Comparison of ENCODE assay signal across 2 cellular contexts in the genomic region with DNA sequence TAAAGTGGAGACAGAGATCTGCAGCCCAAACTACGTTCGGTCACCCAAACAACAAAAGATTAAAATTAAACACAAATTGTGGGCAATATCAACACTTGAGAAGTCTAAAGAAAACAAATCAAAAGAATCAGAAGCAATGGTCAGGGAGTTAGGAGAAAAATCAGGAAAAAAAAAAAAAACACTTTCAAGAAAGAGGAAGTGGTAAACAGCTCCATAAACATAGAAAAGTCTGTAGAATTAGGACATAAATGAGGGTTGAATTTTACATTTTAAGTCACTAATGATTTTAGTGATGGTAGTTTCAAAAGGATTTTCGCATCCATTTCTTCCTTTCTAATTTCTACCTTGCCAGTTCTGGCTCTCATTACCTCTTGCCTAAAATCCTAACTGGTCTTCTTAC.
TF ChIP-seq lines count a peak whose summit lies in the region.

No MANE protein-coding gene starts in this region.

TF ChIP-seq in HCT116, 20 proteins besides CTCF, POLR2A, EP300 and RAD21:
- TF ChIP-seq SIN3A (IDR thresholded peaks at IDR 0.05; ENCODE audit: low read depth) (no peak), EZH2 (IDR thresholded peaks at IDR 0.05) (no peak), EZH2phosphoT487 (IDR thresholded peaks at IDR 0.05; ENCODE audit: borderline replicate concordance) (no peak), JUND (IDR thresholded peaks at IDR 0.05) (no peak), EGR1 (IDR thresholded peaks at IDR 0.05; ENCODE audit: low read depth) (no peak), TCF7L2 (IDR thresholded peaks at IDR 0.05; ENCODE audit: borderline replicate concordance, extremely low read depth, insufficient read depth, insufficient read length) (no peak)
- TF ChIP-seq, protein P1, sequence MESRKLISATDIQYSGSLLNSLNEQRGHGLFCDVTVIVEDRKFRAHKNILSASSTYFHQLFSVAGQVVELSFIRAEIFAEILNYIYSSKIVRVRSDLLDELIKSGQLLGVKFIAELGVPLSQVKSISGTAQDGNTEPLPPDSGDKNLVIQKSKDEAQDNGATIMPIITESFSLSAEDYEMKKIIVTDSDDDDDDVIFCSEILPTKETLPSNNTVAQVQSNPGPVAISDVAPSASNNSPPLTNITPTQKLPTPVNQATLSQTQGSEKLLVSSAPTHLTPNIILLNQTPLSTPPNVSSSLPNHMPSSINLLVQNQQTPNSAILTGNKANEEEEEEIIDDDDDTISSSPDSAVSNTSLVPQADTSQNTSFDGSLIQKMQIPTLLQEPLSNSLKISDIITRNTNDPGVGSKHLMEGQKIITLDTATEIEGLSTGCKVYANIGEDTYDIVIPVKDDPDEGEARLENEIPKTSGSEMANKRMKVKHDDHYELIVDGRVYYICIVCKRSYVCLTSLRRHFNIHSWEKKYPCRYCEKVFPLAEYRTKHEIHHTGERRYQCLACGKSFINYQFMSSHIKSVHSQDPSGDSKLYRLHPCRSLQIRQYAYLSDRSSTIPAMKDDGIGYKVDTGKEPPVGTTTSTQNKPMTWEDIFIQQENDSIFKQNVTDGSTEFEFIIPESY (IDR thresholded peaks at IDR 0.05; ENCODE audit: extremely low read depth, insufficient replicate concordance, low read length) = no peak
TF ChIP-seq in HCT116: peak in this region for 0.

TF ChIP-seq in HepG2, 621 proteins besides CTCF, POLR2A, EP300 and RAD21:
- TF ChIP-seq HNRNPL (IDR thresholded peaks at IDR 0.05; ENCODE audit: low read depth, low read length) = no peak
- TF ChIP-seq, protein P2, sequence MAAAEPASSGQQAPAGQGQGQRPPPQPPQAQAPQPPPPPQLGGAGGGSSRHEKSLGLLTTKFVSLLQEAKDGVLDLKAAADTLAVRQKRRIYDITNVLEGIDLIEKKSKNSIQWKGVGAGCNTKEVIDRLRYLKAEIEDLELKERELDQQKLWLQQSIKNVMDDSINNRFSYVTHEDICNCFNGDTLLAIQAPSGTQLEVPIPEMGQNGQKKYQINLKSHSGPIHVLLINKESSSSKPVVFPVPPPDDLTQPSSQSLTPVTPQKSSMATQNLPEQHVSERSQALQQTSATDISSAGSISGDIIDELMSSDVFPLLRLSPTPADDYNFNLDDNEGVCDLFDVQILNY (CRISPR knock-in tag; conservative IDR thresholded peaks at IDR 0.05) = no peak
- TF ChIP-seq, protein P3, sequence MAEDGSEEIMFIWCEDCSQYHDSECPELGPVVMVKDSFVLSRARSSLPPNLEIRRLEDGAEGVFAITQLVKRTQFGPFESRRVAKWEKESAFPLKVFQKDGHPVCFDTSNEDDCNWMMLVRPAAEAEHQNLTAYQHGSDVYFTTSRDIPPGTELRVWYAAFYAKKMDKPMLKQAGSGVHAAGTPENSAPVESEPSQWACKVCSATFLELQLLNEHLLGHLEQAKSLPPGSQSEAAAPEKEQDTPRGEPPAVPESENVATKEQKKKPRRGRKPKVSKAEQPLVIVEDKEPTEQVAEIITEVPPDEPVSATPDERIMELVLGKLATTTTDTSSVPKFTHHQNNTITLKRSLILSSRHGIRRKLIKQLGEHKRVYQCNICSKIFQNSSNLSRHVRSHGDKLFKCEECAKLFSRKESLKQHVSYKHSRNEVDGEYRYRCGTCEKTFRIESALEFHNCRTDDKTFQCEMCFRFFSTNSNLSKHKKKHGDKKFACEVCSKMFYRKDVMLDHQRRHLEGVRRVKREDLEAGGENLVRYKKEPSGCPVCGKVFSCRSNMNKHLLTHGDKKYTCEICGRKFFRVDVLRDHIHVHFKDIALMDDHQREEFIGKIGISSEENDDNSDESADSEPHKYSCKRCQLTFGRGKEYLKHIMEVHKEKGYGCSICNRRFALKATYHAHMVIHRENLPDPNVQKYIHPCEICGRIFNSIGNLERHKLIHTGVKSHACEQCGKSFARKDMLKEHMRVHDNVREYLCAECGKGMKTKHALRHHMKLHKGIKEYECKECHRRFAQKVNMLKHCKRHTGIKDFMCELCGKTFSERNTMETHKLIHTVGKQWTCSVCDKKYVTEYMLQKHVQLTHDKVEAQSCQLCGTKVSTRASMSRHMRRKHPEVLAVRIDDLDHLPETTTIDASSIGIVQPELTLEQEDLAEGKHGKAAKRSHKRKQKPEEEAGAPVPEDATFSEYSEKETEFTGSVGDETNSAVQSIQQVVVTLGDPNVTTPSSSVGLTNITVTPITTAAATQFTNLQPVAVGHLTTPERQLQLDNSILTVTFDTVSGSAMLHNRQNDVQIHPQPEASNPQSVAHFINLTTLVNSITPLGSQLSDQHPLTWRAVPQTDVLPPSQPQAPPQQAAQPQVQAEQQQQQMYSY (CRISPR knock-in tag; IDR thresholded peaks at IDR 0.05) = no peak
- no peak for TF ChIP-seq POLR2G (IDR thresholded peaks at IDR 0.05; ENCODE audit: low read depth, low read length)
- TF ChIP-seq ZNF510 (CRISPR knock-in tag; IDR thresholded peaks at IDR 0.05; ENCODE audit: low read depth) = no peak
- no peak for TF ChIP-seq ZNF546 (CRISPR knock-in tag; conservative IDR thresholded peaks at IDR 0.05)
- TF ChIP-seq ZNF33B (CRISPR knock-in tag; IDR thresholded peaks at IDR 0.05) = no peak
- no peak for TF ChIP-seq U2AF1 (optimal IDR thresholded peaks at IDR 0.05; ENCODE audit: low read depth, low read length)
- no peak for TF ChIP-seq NFRKB (IDR thresholded peaks at IDR 0.05)
